20 cellular contexts compared by ENCODE assay signal in genomic region chr18:75309564-75309963, GRCh38.
"Had no signal": no experiment of that assay in that cellular context is flagged by ENCODE, and none has a peak within 500 bp of the region (broad histone marks: within the 10 kb centered on the region; RNA-seq: fewer than 3 reads in every experiment).

No MANE protein-coding gene starts in this region.

- H3K4me3 Mint-ChIP-seq: activated naive CD8-positive, alpha-beta T cell treated with anti-CD3 and anti-CD28 coated beads, Interleukin-2, amount 50 U/mL, for 24 hours; activated T-helper 17 cell treated with anti-CD3 and anti-CD28 coated beads, Interleukin-2, amount 50 U/mL, for 72 hours; effector memory CD8-positive, alpha-beta T cell; nephron progenitor cell had no signal

- H3K4me3 ChIP-seq: ascending aorta, breast epithelium, right atrium auricular region, tibial nerve, vagina had no signal

- H3K27ac Mint-ChIP-seq: activated naive CD8-positive, alpha-beta T cell treated with anti-CD3 and anti-CD28 coated beads, Interleukin-2, amount 50 U/mL, for 24 hours; activated T-helper 17 cell treated with anti-CD3 and anti-CD28 coated beads, Interleukin-2, amount 50 U/mL, for 72 hours; effector memory CD8-positive, alpha-beta T cell; nephron progenitor cell; progenitor cell of endocrine pancreas had no signal

- H3K36me3 ChIP-seq: ascending aorta, breast epithelium, right atrium auricular region, tibial nerve, vagina had no signal

- DNase-seq: activated CD4-positive, alpha-beta T cell treated with anti-CD3 and anti-CD28 coated beads, Interleukin-2, amount 50 U/mL, for 48 hours; activated naive CD4-positive, alpha-beta T cell treated with Interleukin-2 at 50 U/mL for 16 hours; activated naive CD8-positive, alpha-beta T cell treated with anti-CD3 and anti-CD28 coated beads, Interleukin-2, amount 50 U/mL, for 24 hours; cerebellar nuclear complex; effector memory CD8-positive, alpha-beta T cell; nephron progenitor cell; occipital lobe; small intestine; stimulated activated CD4-positive, alpha-beta T cell treated with anti-CD3 and anti-CD28 coated beads, Interleukin-4, amount 100 ng/mL, for 4 hours; stimulated activated CD8-positive, alpha-beta memory T cell treated with anti-CD3 and anti-CD28 coated beads, Interleukin-4, amount 100 ng/mL, for 48 hours; stimulated activated naive CD4-positive, alpha-beta T cell treated with Interleukin-2 at 50 U/mL for 16 hours; substantia nigra had no signal

- H3K27me3 Mint-ChIP-seq: progenitor cell of endocrine pancreas had no signal

- H3K9me3 Mint-ChIP-seq: activated naive CD8-positive, alpha-beta T cell treated with anti-CD3 and anti-CD28 coated beads, Interleukin-2, amount 50 U/mL, for 24 hours had no signal

- H3K27ac ChIP-seq: ascending aorta, breast epithelium, epithelial cell of prostate, right atrium auricular region, tibial nerve, vagina had no signal

- ATAC-seq: activated naive CD8-positive, alpha-beta T cell treated with anti-CD3 and anti-CD28 coated beads, Interleukin-2, amount 50 U/mL, for 24 hours; activated T-helper 17 cell treated with anti-CD3 and anti-CD28 coated beads, Interleukin-2, amount 50 U/mL, for 72 hours; effector memory CD8-positive, alpha-beta T cell had no signal

- H3K27me3 ChIP-seq: ascending aorta, breast epithelium, right atrium auricular region, tibial nerve, vagina had no signal

- H3K4me1 ChIP-seq: ascending aorta, breast epithelium, right atrium auricular region, tibial nerve, vagina had no signal

- H3K4me1 Mint-ChIP-seq: activated naive CD8-positive, alpha-beta T cell treated with anti-CD3 and anti-CD28 coated beads, Interleukin-2, amount 50 U/mL, for 24 hours; activated T-helper 17 cell treated with anti-CD3 and anti-CD28 coated beads, Interleukin-2, amount 50 U/mL, for 72 hours had no signal

- H3K9me3 ChIP-seq: right atrium auricular region, vagina had no signal
